ENCODE assay signal across 10 cellular contexts in genomic region chr2:66437055-66437454, GRCh38. TPM values are rescaled to one million over a fixed set of nuclear protein-coding genes. Genes with fewer than 3 reads are reported as not detected.
DNase-seq lines count a peak whose midpoint lies in the region; ATAC-seq and TF ChIP-seq lines count a peak whose summit lies in the region.
"Had no signal": no experiment of that assay in that cellular context is flagged by ENCODE, and none has a peak within 500 bp of the region (broad histone marks: within the 10 kb centered on the region; RNA-seq: fewer than 3 reads in every experiment).

No MANE protein-coding gene starts in this region.

- DNase-seq in BJ (ENCODE audit: low read depth), result no peak
- DNase-seq in RWPE1 (ENCODE audit: low spot score), result no peak
- DNase-seq in foreskin fibroblast, result peak in 1 of 2 donors; percentile 50
- no peak for DNase-seq in prostate gland (ENCODE audit: low spot score)
- DNase-seq in UCSD-AML1 (lab: John Stamatoyannopoulos, UW; ENCODE audit: unreplicated experiment), result no peak
- DNase-seq in MV-4-11 (lab: John Stamatoyannopoulos, UW), result no peak
- DNase-seq in mucosa of descending colon, result no peak
- DNase-seq: NCI-H510A had no signal

- CTCF ChIA-PET in BJ (lab: Yijun Ruan, JAX) (interaction anchor here (0.6 to 1.1 kb wide), 2 partner anchors 11 to 1480 kb away, joined by 3 to 4 read pairs; no protein-coding TSS in a partner anchor), RWPE1 (lab: Yijun Ruan, JAX) (interaction anchor here (0.7 kb wide), 1 partner anchor 1594 kb away, joined by 3 read pairs; no protein-coding TSS in a partner anchor)

- no peaks in the 10 kb centered on the region for H3K4me1 ChIP-seq in prostate gland (replicated peaks)
- H3K4me1 ChIP-seq in mucosa of descending colon (ENCODE audit: low read depth), result peaks cover 20% of the 10 kb centered on the region

- H3K27ac ChIP-seq in RWPE1, result peak overlapping the region; percentile 88; the same call in 1 of the 2 replicates
- H3K27ac ChIP-seq in prostate gland, result peak overlapping the region; percentile 87 to 89

- POLR2A ChIA-PET in BJ (lab: Charles Lee) (interaction anchor here (0.6 kb wide), 1 partner anchor 1481 kb away, joined by 3 read pairs; no protein-coding TSS in a partner anchor), RWPE1 (lab: Yijun Ruan, JAX; ENCODE audit: low non-redundant PET) (interaction anchor here (0.7 kb wide), 1 partner anchor 961 kb away, joined by 4 read pairs; no protein-coding TSS in a partner anchor)

- H3K36me3 ChIP-seq in BJ (ENCODE audit: control insufficient read depth, insufficient read depth, low read length) (peaks cover 15% of the 10 kb centered on the region), prostate gland (no peaks in the 10 kb centered on the region), mucosa of descending colon (ENCODE audit: low read depth) (no peaks in the 10 kb centered on the region)

- peak overlapping the region; percentile 85 for H3K4me3 ChIP-seq in BJ (ENCODE audit: low read depth, low read length)
- peak overlapping the region; percentile 72 to 79 for H3K4me3 ChIP-seq in foreskin fibroblast (ENCODE audit: low read depth in 1 of 2, low read length in 2 of 2)
- H3K4me3 ChIP-seq in prostate gland, result peak overlapping the region; percentile 47 to 50
- H3K4me3 ChIP-seq in mucosa of descending colon, result no peak overlapping the region

- H3K9me3 ChIP-seq in prostate gland (no peaks in the 10 kb centered on the region), mucosa of descending colon (no peaks in the 10 kb centered on the region)

- intact Hi-C loops in prostate gland (cut with DNase I) (loop anchor here (10.0 kb wide), 3 partner anchors 418 to 1038 kb away; no protein-coding TSS in a partner anchor), mucosa of descending colon (cut with DNase I, micrococcal nuclease) (loop anchor here (5.0 to 10.0 kb wide), 2 partner anchors 138 to 140 kb away; no protein-coding TSS in a partner anchor)

- ATAC-seq in GM21367 (IDR thresholded peaks at IDR 0.05; ENCODE audit: unreplicated experiment) (no peak), mucosa of descending colon (no peak)
- ATAC-seq: activated CD4-positive, CD25-positive, alpha-beta regulatory T cell treated with anti-CD3 and anti-CD28 coated beads, Interleukin-2, amount 50 U/mL, for 24 hours had no signal

- 4% methylated on average over 8 of the region's 8 CpGs for WGBS in prostate gland

- H3K27me3 ChIP-seq in BJ (ENCODE audit: control insufficient read depth, insufficient read depth, low read length), result no peaks in the 10 kb centered on the region
- H3K27me3 ChIP-seq in prostate gland (replicated peaks; ENCODE audit: insufficient read depth), result peaks cover 6% of the 10 kb centered on the region

- TF ChIP-seq CTCF in BJ (IDR thresholded peaks at IDR 0.05; ENCODE audit: insufficient read depth, low read depth, low read length) (no peak), RWPE1 (conservative IDR thresholded peaks at IDR 0.05; ENCODE audit: low read depth) (no peak), foreskin fibroblast (IDR thresholded peaks at IDR 0.05; ENCODE audit: low read depth, low read length) (no peak), prostate gland (IDR thresholded peaks at IDR 0.05) (no peak), mucosa of descending colon (IDR thresholded peaks at IDR 0.05) (no peak)

- no peak for TF ChIP-seq POLR2A in prostate gland (IDR thresholded peaks at IDR 0.05)

RNA-seq across cellular contexts. Expression of gene MEIS1, which starts 2.1 kb away (rescaled TPM):
- polyA plus RNA-seq in BJ (2011; rRNA removed), result 57.4 and 65.7 TPM in 2 replicates
- polyA minus RNA-seq in BJ (2011; rRNA and poly(A)+ RNA removed), result 251 and 301 TPM in 2 replicates
- 10 to 100 TPM; 15.4 to 23.7 TPM for total RNA-seq in prostate gland
- 100 to 1,000 TPM in 1 of 3 donors, 10 to 100 TPM in 2; 23.2 to 196 (median 33.4) TPM for total RNA-seq in mucosa of descending colon
